ENCODE assay signal across 11 cellular contexts in the genomic region with DNA sequence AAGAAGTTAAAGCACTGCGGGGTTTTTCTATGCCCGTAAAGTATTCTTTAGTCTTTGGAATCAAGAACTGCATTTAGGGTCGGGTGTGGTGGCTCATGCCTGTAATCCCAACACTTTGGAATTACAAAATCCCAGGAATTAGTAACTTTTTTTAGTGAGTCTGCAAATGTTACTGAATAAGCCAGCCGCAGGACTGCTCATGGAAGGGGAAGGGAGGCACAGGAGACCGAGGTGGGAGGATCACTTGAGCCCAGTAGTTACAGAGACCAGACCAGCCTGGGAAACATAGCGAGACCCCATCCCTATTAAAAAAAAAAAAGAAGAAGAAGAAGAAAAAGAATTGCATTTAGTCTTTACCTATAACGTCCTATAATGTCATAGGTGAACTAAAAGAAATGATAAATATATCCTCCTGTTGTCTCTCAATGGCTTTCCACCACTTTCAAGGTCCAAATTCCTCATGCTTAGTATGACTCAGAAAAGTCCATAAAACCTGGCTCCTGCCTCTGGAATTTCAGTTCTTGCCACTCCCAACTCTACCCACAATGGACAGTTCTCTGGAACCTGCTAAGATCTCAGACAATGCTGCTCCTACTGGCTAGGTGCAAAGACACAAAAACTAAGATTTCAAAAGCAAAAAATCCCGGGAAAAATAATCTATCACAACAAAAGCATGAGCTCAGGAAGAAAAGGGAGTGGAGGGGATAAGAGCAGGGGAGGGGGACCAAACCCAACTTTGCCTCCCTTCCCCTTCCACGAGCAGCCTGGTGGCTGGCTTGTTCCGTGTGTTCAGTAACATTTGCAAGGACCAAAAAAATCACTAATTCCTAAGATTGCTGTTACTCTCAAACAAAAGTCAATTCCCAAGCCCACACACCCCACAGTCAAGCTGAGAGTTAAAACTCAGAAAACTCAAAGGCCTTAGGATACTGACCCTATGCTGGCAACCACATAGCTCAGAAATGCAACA. TPM values are rescaled to one million over a fixed set of nuclear protein-coding genes. Genes with fewer than 3 reads are reported as not detected.
A peak's percentile ranks its signal among the peaks of the same experiment; 100 is the strongest.
DNase-seq lines count a peak whose midpoint lies in the region; ATAC-seq and TF ChIP-seq lines count a peak whose summit lies in the region.
"Had no signal": no experiment of that assay in that cellular context is flagged by ENCODE, and none has a peak within 500 bp of the region (broad histone marks: within the 10 kb centered on the region; RNA-seq: fewer than 3 reads in every experiment).

No MANE protein-coding gene starts in this region.

- peak overlapping the region in 1 of 5 experiments; percentile 20 for H3K4me3 Mint-ChIP-seq in brain

- peak overlapping the region in 3 of 5 experiments; percentile 32 to 92 (median 83) for H3K27ac Mint-ChIP-seq in brain

- DNase-seq in AG08396 (ENCODE audit: low spot score) (peak; percentile 22), mucosa of descending colon (peak in 1 of 3 donors; percentile 62), suprapubic skin (ENCODE audit: low spot score in 2 of 2) (no peak), NCI-H345 (lab: John Stamatoyannopoulos, UW) (no peak), pons (ENCODE audit: low spot score) (no peak)
- DNase-seq in stimulated activated CD4-positive, alpha-beta T cell treated with anti-CD3 and anti-CD28 coated beads, Interleukin-2, amount 100 ng/mL, for 24 hours: no peak
- DNase-seq: activated CD8-positive, alpha-beta memory T cell treated with anti-CD3 and anti-CD28 coated beads for 24 hours; COR-L47; NCI-H2029 had no signal

- H3K36me3 Mint-ChIP-seq in brain: peaks cover 5% of the 10 kb centered on the region

- intact Hi-C loops in mucosa of descending colon (cut with DNase I, micrococcal nuclease): no loop called here

- no peaks in the 10 kb centered on the region for H3K27me3 ChIP-seq in HUES6 (ENCODE audit: control insufficient read depth, insufficient read depth, low read length)
- H3K27me3 ChIP-seq in suprapubic skin: no peaks in the 10 kb centered on the region

- 76% methylated on average over 10 of the region's 10 CpGs for WGBS in suprapubic skin

- peaks cover 88% of the 10 kb centered on the region for H3K4me1 Mint-ChIP-seq in brain

- no peak overlapping the region for H3K9ac ChIP-seq in HUES6 (ENCODE audit: low read length)

- TF ChIP-seq EP300 in suprapubic skin (IDR thresholded peaks at IDR 0.05): no peak

- H3K36me3 ChIP-seq in HUES6 (ENCODE audit: control insufficient read depth, insufficient read depth, low read length) (no peaks in the 10 kb centered on the region), mucosa of descending colon (ENCODE audit: low read depth) (no peaks in the 10 kb centered on the region), suprapubic skin (no peaks in the 10 kb centered on the region)

- no peak overlapping the region for H3K4me3 ChIP-seq in HUES6 (ENCODE audit: low read depth, low read length)
- no peak overlapping the region for H3K4me3 ChIP-seq in mucosa of descending colon
- H3K4me3 ChIP-seq in suprapubic skin: no peak overlapping the region

- no peak for TF ChIP-seq POLR2A in suprapubic skin (IDR thresholded peaks at IDR 0.05)

- ATAC-seq in mucosa of descending colon: peak; percentile 82

- no peaks in the 10 kb centered on the region for H3K27me3 Mint-ChIP-seq in brain

- H3K4me1 ChIP-seq in HUES6 (ENCODE audit: control insufficient read depth, insufficient read depth, low read length): peaks cover 62% of the 10 kb centered on the region
- H3K4me1 ChIP-seq in mucosa of descending colon (ENCODE audit: low read depth): peaks cover 64% of the 10 kb centered on the region
- peaks cover 61% of the 10 kb centered on the region for H3K4me1 ChIP-seq in suprapubic skin

- H3K9me3 ChIP-seq in HUES6 (ENCODE audit: control insufficient read depth, insufficient read depth, low read depth, low read length) (no peaks in the 10 kb centered on the region), mucosa of descending colon (no peaks in the 10 kb centered on the region), suprapubic skin (no peaks in the 10 kb centered on the region)

- TF ChIP-seq CTCF in brain (conservative IDR thresholded peaks at IDR 0.05) (no peak), mucosa of descending colon (IDR thresholded peaks at IDR 0.05) (no peak), suprapubic skin (IDR thresholded peaks at IDR 0.05) (no peak)

- H3K27ac ChIP-seq in HUES6 (ENCODE audit: low read depth, low read length) (0 out of 2 replicates have a peak overlapping the region, but pooled peaks have one; percentile 48), suprapubic skin (no peak overlapping the region)

- no peaks in the 10 kb centered on the region for H3K9me3 Mint-ChIP-seq in brain

RNA-seq across cellular contexts. Expression of gene B4GALT5, which starts 39.0 kb away (rescaled TPM):
- 79.2 TPM for polyA plus RNA-seq in brain (ENCODE audit: insufficient read depth, low read depth, low replicate concordance)
- total RNA-seq in mucosa of descending colon: 10 to 100 TPM; 52.4 to 65.1 (median 60.2) TPM
- 10 to 100 TPM in 2 of 4 donors, 1 to 10 TPM in 2; 8.8 to 12.7 (median 10.1) TPM for total RNA-seq in suprapubic skin
